ENCODE assay signal across 17 cellular contexts in the genomic region with DNA sequence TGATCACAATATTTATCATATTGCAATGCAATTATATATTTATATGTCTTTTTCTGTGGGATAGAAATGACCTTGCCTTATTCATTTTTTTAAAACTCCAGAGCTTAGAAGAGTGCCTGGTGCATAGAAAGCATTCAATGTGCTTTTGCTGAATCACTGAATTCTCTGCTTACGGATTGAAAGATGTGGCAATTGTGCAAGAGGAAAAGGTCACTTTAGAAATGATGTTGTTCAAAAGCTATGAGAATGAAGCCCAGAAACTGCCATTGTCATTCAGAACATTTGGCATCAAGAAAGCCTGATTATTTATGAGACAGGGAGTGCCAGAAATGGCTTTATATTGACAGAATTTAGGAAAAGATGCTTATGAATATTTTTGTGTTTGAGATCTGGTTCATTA.
DNase-seq lines count a peak whose midpoint lies in the region; TF ChIP-seq lines count a peak whose summit lies in the region.
"Had no signal": no experiment of that assay in that cellular context is flagged by ENCODE, and none has a peak within 500 bp of the region (broad histone marks: within the 10 kb centered on the region; RNA-seq: fewer than 3 reads in every experiment).

No MANE protein-coding gene starts in this region.

- H3K9me3 ChIP-seq in endodermal cell (ENCODE audit: control insufficient read depth, low read length) = no peaks in the 10 kb centered on the region
- H3K9me3 ChIP-seq in esophagus muscularis mucosa = no peaks in the 10 kb centered on the region
- H3K9me3 ChIP-seq: BE2C, pancreas, stomach had no signal

- peak; percentile 29 for DNase-seq in AG08395 (ENCODE audit: low spot score)
- peak; percentile 64 for DNase-seq in H4 (ENCODE audit: low spot score)
- DNase-seq in cerebellar cortex (ENCODE audit: low spot score) = peak; percentile 8
- peak; percentile 65 for DNase-seq in midbrain (lab: John Stamatoyannopoulos, UW)
- DNase-seq in endodermal cell = no peak
- DNase-seq in esophagus muscularis mucosa (ENCODE audit: extremely low spot score) = no peak
- DNase-seq in HT-29 (ENCODE audit: low spot score) = no peak
- DNase-seq in activated T-cell treated with anti-CD3 and anti-CD28 coated beads, Interleukin-2, amount 50 U/mL, for 24 hours = no peak
- DNase-seq: activated naive CD4-positive, alpha-beta T cell treated with anti-CD3 and anti-CD28 coated beads for 36 hours; BE2C; central memory CD4-positive, alpha-beta T cell; Karpas-422; NCI-H1694 treated with DMSO at 0.1 percent for 48 hours; NCI-H510A; pancreas; SIG-M5; stomach had no signal

- TF ChIP-seq CTCF in endodermal cell (conservative IDR thresholded peaks at IDR 0.05) (no peak), esophagus muscularis mucosa (IDR thresholded peaks at IDR 0.05) (no peak)

- no peaks in the 10 kb centered on the region for H3K4me1 Mint-ChIP-seq in endodermal cell
- no peaks in the 10 kb centered on the region for H3K4me1 Mint-ChIP-seq in activated T-cell treated with anti-CD3 and anti-CD28 coated beads, Interleukin-2, amount 50 U/mL, for 24 hours (ENCODE audit: low read depth)

- intact Hi-C loops in esophagus muscularis mucosa (cut with DNase I) = no loop called here

- H3K27ac ChIP-seq in endodermal cell (ENCODE audit: low read depth, low read length) = no peak overlapping the region
- H3K27ac ChIP-seq in esophagus muscularis mucosa (replicated peaks in 1 of 4) = no peak overlapping the region
- H3K27ac ChIP-seq: pancreas, stomach had no signal

- H3K36me3 Mint-ChIP-seq in endodermal cell (ENCODE audit: low read depth) = no peaks in the 10 kb centered on the region
- no peaks in the 10 kb centered on the region for H3K36me3 Mint-ChIP-seq in activated T-cell treated with anti-CD3 and anti-CD28 coated beads, Interleukin-2, amount 50 U/mL, for 24 hours (ENCODE audit: low read depth)

- H3K4me3 Mint-ChIP-seq in endodermal cell = no peak overlapping the region
- H3K4me3 Mint-ChIP-seq in activated T-cell treated with anti-CD3 and anti-CD28 coated beads, Interleukin-2, amount 50 U/mL, for 24 hours = no peak overlapping the region
- H3K4me3 Mint-ChIP-seq: activated naive CD4-positive, alpha-beta T cell treated with anti-CD3 and anti-CD28 coated beads for 36 hours had no signal

- no peak overlapping the region for H3K27ac Mint-ChIP-seq in endodermal cell
- no peak overlapping the region for H3K27ac Mint-ChIP-seq in activated T-cell treated with anti-CD3 and anti-CD28 coated beads, Interleukin-2, amount 50 U/mL, for 24 hours
- H3K27ac Mint-ChIP-seq: activated naive CD4-positive, alpha-beta T cell treated with anti-CD3 and anti-CD28 coated beads for 36 hours had no signal

- H3K4me1 ChIP-seq in endodermal cell (ENCODE audit: control insufficient read depth, insufficient read depth, low read length) = no peaks in the 10 kb centered on the region
- no peaks in the 10 kb centered on the region for H3K4me1 ChIP-seq in esophagus muscularis mucosa
- H3K4me1 ChIP-seq: BE2C, pancreas had no signal

- no peaks in the 10 kb centered on the region for H3K36me3 ChIP-seq in endodermal cell (ENCODE audit: control insufficient read depth, insufficient read depth, low read length)
- no peaks in the 10 kb centered on the region for H3K36me3 ChIP-seq in esophagus muscularis mucosa
- H3K36me3 ChIP-seq: BE2C, pancreas, stomach had no signal

- no peak for TF ChIP-seq EP300 in esophagus muscularis mucosa (IDR thresholded peaks at IDR 0.05)

- no peaks in the 10 kb centered on the region for H3K9me3 Mint-ChIP-seq in endodermal cell
- peaks cover 6% of the 10 kb centered on the region for H3K9me3 Mint-ChIP-seq in activated T-cell treated with anti-CD3 and anti-CD28 coated beads, Interleukin-2, amount 50 U/mL, for 24 hours

- no peak for TF ChIP-seq POLR2A in esophagus muscularis mucosa (IDR thresholded peaks at IDR 0.05; ENCODE audit: low read depth)

- H3K27me3 ChIP-seq in endodermal cell (ENCODE audit: control insufficient read depth, insufficient read depth, low read length, poor library complexity, severe bottlenecking) (no peaks in the 10 kb centered on the region), esophagus muscularis mucosa (no peaks in the 10 kb centered on the region)
- H3K27me3 ChIP-seq: BE2C, pancreas, stomach had no signal

- H3K27me3 Mint-ChIP-seq in endodermal cell (ENCODE audit: insufficient read depth) = no peaks in the 10 kb centered on the region
- H3K27me3 Mint-ChIP-seq in activated T-cell treated with anti-CD3 and anti-CD28 coated beads, Interleukin-2, amount 50 U/mL, for 24 hours = no peaks in the 10 kb centered on the region

- H3K9ac ChIP-seq in endodermal cell (ENCODE audit: extremely low read depth, low read length, poor library complexity, severe bottlenecking) = no peak overlapping the region

- H3K4me3 ChIP-seq in endodermal cell (ENCODE audit: low read length) (no peak overlapping the region), esophagus muscularis mucosa (no peak overlapping the region)
- H3K4me3 ChIP-seq: pancreas, stomach had no signal

- 80 to 89% methylated on average over 1 of the region's 1 CpG for WGBS in endodermal cell (ENCODE audit: insufficient coverage in 1 of 2, insufficient read length in 1 of 2), 2 experiments
- WGBS in esophagus muscularis mucosa = 19% methylated on average over 1 of the region's 1 CpG

Comparison
In these comparisons a context has a peak if more than half of its experiments do, and no peak if none do; other contexts are left out.
1. DNase-seq: peak in AG08395 (single experiment), H4 (single experiment), cerebellar cortex (single experiment) and midbrain (single experiment); none in endodermal cell (single experiment), esophagus muscularis mucosa (single experiment), HT-29 (single experiment) and activated T-cell treated with anti-CD3 and anti-CD28 coated beads, Interleukin-2, amount 50 U/mL, for 24 hours (single experiment).